In the genomic region with DNA sequence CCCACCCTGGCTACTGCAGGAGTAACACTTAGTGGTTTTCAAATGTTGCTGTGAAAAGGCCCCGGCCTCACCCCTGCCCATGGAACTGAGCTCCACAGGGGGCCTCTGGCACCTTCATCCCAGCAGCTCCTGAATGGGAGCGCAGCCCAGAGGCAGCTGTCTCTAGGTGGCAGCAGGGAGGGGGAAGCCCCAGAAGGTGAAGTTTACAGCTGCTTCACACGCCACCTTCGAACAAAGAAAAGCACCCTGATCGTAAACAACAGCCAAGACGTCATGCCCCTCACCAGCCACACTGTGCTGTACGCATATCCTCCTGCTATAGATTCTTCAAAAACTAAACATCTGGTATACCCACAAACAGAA, we compare ENCODE assay signal across 8 cellular contexts.
DNase-seq lines count a peak whose midpoint lies in the region; ATAC-seq, FAIRE-seq and TF ChIP-seq lines count a peak whose summit lies in the region.

No MANE protein-coding gene starts in this region.

- no peaks in the 10 kb centered on the region for H3K4me1 ChIP-seq in Panc1 (ENCODE audit: control insufficient read depth, insufficient read depth, low read length)
- H3K4me1 ChIP-seq in HepG2 (ENCODE audit: insufficient read depth, low read length): no peaks in the 10 kb centered on the region

- WGBS in HepG2 (ENCODE audit: low lambda C conversion rate): 100% methylated on average over 3 of the region's 7 CpGs
- WGBS in lower leg skin, 2 donors: 68 to 87% methylated on average over 7 of the region's 7 CpGs

- CTCF ChIA-PET in Panc1 (lab: Charles Lee) (interaction anchor here (0.5 to 1.0 kb wide), 6 partner anchors 8 to 1996 kb away, joined by 3 to 5 read pairs (median 3); no protein-coding TSS in a partner anchor), HepG2 (lab: Yijun Ruan, JAX; ENCODE audit: low intra/inter-chr PET ratio, low total read pairs) (interaction anchor here (1.0 kb wide), 1 partner anchor 252 kb away, joined by 3 read pairs; no protein-coding TSS in a partner anchor)

- H3K27ac ChIP-seq in Panc1 (ENCODE audit: low read length) (no peak overlapping the region), HepG2 (ENCODE audit: extremely low read length, insufficient read depth, low read length) (no peak overlapping the region)

- no peak for FAIRE-seq in HepG2 (lab: Jason Lieb, UNC)

- no peak for TF ChIP-seq POLR2A in HepG2 (IDR thresholded peaks at IDR 0.05; ENCODE audit: insufficient read depth in 1 of 2, low read depth in 2 of 2, low read length in 2 of 2)
- TF ChIP-seq POLR2A in lower leg skin (IDR thresholded peaks at IDR 0.05): no peak

- intact Hi-C loops in Panc1 (cut with micrococcal nuclease; ENCODE audit: unreplicated experiment) (no loop called here), HepG2 (cut with micrococcal nuclease; ENCODE audit: unreplicated experiment) (no loop called here), lower leg skin (cut with DNase I; ENCODE audit: low total_unique reads) (no loop called here)

- in situ Hi-C loops in Panc1 (cut with HindIII; ENCODE audit: low pct_unique_long_range_greater_than_20kb, low sequenced_read_pairs) (no loop called here), HepG2 (cut with HindIII; ENCODE audit: extremely low pct_ligation_motif_present, low pct_unique_long_range_greater_than_20kb) (no loop called here)

- H4K20me1 ChIP-seq in HepG2 (ENCODE audit: insufficient read depth, low read length): 0 out of 2 replicates have a peak, but pooled peaks cover 9% of the 10 kb centered on the region

- DNase-seq in Daoy (ENCODE audit: low read depth) (peak; percentile 33), NCI-H1417 (lab: John Stamatoyannopoulos, UW) (peak; percentile 63 to 84 (median 70)), Panc1 (ENCODE audit: low read depth, low spot score) (no peak), HepG2 (ENCODE audit: low spot score) (no peak), lower leg skin (ENCODE audit: low spot score in 2 of 2) (no peak)

- H3K36me3 ChIP-seq in Panc1 (ENCODE audit: control insufficient read depth, insufficient read depth, low read length): no peaks in the 10 kb centered on the region
- peaks cover 6 to 28% of the 10 kb centered on the region in 2 experiments; a peak in 4 of 5 replicates for H3K36me3 ChIP-seq in HepG2 (replicated peaks in 1 of 2; ENCODE audit: control insufficient read depth in 1 of 2, insufficient read depth in 2 of 2, low read length in 2 of 2)

- no peaks in the 10 kb centered on the region for H3K79me2 ChIP-seq in HepG2 (ENCODE audit: insufficient read depth, low read length)

- peak; percentile 40; the same call in 1 of the 2 replicates for TF ChIP-seq CTCF in Panc1 (IDR thresholded peaks at IDR 0.05)
- peak; percentile 39; the same call in 1 of the 2 replicates for TF ChIP-seq CTCF in HepG2 (CRISPR knock-in tag; IDR thresholded peaks at IDR 0.05)
- no peak for TF ChIP-seq CTCF in lower leg skin (IDR thresholded peaks at IDR 0.05)

- H2AFZ ChIP-seq in HepG2 (ENCODE audit: low read length): no peak overlapping the region

- H3K27me3 ChIP-seq in Panc1 (ENCODE audit: control insufficient read depth, insufficient read depth, low read length): no peaks in the 10 kb centered on the region
- no peaks in the 10 kb centered on the region for H3K27me3 ChIP-seq in HepG2 (ENCODE audit: control insufficient read depth in 1 of 2, insufficient read depth in 2 of 2, low read length in 2 of 2)

- BruUV-seq in Panc1 (replicated peaks; lab: Mats Ljungman, UMichigan): no TSS peak
- no TSS peak for BruUV-seq in HepG2 (replicated peaks; lab: Mats Ljungman, UMichigan)

- H3K9ac ChIP-seq in HepG2 (ENCODE audit: insufficient read depth, low read depth, low read length): no peak overlapping the region

- no peak overlapping the region for H3K4me3 ChIP-seq in Panc1 (ENCODE audit: low read depth in 2 of 2, low read length in 2 of 2)
- no peak overlapping the region for H3K4me3 ChIP-seq in HepG2 (replicated peaks in 1 of 3; ENCODE audit: insufficient read depth in 1 of 3, low read depth in 2 of 3, low read length in 3 of 3)
- H3K4me3 ChIP-seq in lower leg skin (ENCODE audit: low read depth, poor library complexity, severe bottlenecking): no peak overlapping the region

- no peak overlapping the region for H3K4me2 ChIP-seq in HepG2 (ENCODE audit: low read depth, low read length)

- ATAC-seq in Panc1: peak; percentile 76
- peak; percentile 47 for ATAC-seq in HepG2
- ATAC-seq in HG03175 (IDR thresholded peaks at IDR 0.05; ENCODE audit: unreplicated experiment): no peak
- ATAC-seq in HG03139 (IDR thresholded peaks at IDR 0.05; ENCODE audit: unreplicated experiment): no peak
- ATAC-seq in GM19467 (IDR thresholded peaks at IDR 0.05; ENCODE audit: unreplicated experiment): no peak

- POLR2A ChIA-PET in Panc1 (lab: Charles Lee): no interaction called here
- POLR2A ChIA-PET in HepG2 (lab: Yijun Ruan, JAX): no interaction called here

- no peak for TF ChIP-seq EP300 in HepG2 (IDR thresholded peaks at IDR 0.05; ENCODE audit: low read depth in 2 of 2, low read length in 2 of 2)
- no peak for TF ChIP-seq EP300 in HepG2 (CRISPR knock-in tag; IDR thresholded peaks at IDR 0.05; ENCODE audit: borderline replicate concordance)

- no peak for TF ChIP-seq RAD21 in HepG2 (CRISPR knock-in tag; IDR thresholded peaks at IDR 0.05)

- H3K9me3 ChIP-seq in Panc1 (ENCODE audit: control insufficient read depth, insufficient read depth, low read depth, low read length): no peaks in the 10 kb centered on the region
- no peaks in the 10 kb centered on the region for H3K9me3 ChIP-seq in HepG2 (ENCODE audit: low read length)

TF ChIP-seq in HepG2, 621 proteins besides CTCF, POLR2A, EP300 and RAD21:
- TF ChIP-seq STAG1 (CRISPR knock-in tag; IDR thresholded peaks at IDR 0.05) (peak; percentile 22; the same call in 1 of the 2 replicates), HIVEP1 (CRISPR knock-in tag; IDR thresholded peaks at IDR 0.05) (no peak)
- TF ChIP-seq, protein P1, sequence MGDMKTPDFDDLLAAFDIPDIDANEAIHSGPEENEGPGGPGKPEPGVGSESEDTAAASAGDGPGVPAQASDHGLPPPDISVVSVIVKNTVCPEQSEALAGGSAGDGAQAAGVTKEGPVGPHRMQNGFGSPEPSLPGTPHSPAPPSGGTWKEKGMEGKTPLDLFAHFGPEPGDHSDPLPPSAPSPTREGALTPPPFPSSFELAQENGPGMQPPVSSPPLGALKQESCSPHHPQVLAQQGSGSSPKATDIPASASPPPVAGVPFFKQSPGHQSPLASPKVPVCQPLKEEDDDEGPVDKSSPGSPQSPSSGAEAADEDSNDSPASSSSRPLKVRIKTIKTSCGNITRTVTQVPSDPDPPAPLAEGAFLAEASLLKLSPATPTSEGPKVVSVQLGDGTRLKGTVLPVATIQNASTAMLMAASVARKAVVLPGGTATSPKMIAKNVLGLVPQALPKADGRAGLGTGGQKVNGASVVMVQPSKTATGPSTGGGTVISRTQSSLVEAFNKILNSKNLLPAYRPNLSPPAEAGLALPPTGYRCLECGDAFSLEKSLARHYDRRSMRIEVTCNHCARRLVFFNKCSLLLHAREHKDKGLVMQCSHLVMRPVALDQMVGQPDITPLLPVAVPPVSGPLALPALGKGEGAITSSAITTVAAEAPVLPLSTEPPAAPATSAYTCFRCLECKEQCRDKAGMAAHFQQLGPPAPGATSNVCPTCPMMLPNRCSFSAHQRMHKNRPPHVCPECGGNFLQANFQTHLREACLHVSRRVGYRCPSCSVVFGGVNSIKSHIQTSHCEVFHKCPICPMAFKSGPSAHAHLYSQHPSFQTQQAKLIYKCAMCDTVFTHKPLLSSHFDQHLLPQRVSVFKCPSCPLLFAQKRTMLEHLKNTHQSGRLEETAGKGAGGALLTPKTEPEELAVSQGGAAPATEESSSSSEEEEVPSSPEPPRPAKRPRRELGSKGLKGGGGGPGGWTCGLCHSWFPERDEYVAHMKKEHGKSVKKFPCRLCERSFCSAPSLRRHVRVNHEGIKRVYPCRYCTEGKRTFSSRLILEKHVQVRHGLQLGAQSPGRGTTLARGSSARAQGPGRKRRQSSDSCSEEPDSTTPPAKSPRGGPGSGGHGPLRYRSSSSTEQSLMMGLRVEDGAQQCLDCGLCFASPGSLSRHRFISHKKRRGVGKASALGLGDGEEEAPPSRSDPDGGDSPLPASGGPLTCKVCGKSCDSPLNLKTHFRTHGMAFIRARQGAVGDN (CRISPR knock-in tag; IDR thresholded peaks at IDR 0.05): peak; percentile 17; the same call in 1 of the 2 replicates

Comparison
In these comparisons a context has a peak if more than half of its experiments do, and no peak if none do; other contexts are left out.
1. DNase-seq: peak in Daoy (single experiment) and NCI-H1417 (3 of 3); none in Panc1 (single experiment), HepG2 (single experiment) and lower leg skin (0 of 2).
2. ATAC-seq: peak in Panc1 (single experiment) and HepG2 (single experiment); none in HG03175 (single experiment), HG03139 (single experiment) and GM19467 (single experiment).
3. CTCF ChIP-seq: peak in Panc1 (single experiment) and HepG2 (single experiment); none in lower leg skin (0 of 3).